ENCODE assay signal across 16 cellular contexts in the genomic region with DNA sequence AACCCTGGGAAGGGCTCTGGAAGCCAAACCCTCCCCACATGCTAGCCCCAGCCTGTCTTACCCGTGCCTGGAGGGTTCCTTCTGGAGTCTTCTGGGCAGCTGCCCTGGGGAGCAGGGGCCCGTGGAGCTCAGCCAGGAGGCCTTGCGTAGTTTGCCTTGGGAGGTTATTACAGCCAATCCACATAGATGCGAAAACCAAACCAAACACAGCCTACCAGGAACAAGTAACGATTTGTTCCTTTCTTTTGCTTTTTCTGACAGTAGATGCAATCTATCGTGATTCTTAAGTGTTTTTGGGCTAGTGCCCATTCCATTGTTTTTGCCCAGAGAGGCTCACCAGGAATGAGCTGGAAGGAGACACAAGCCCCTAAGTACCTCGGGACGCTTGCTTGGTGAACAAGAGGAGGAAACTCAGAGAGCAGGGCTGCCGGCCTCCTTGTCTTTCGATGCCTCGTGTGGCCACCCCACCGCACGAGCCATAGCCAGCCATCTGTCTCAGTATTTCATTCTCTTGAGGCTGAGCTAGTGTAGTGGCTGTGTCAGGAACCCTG.
DNase-seq lines count a peak whose midpoint lies in the region; ATAC-seq and TF ChIP-seq lines count a peak whose summit lies in the region.
"Had no signal": no experiment of that assay in that cellular context is flagged by ENCODE, and none has a peak within 500 bp of the region (broad histone marks: within the 10 kb centered on the region; RNA-seq: fewer than 3 reads in every experiment).

No MANE protein-coding gene starts in this region.

- H3K36me3 ChIP-seq in heart left ventricle, result peaks cover 0 to 2% (median 0%) of the 10 kb centered on the region in 9 donors
- no peaks in the 10 kb centered on the region for H3K36me3 ChIP-seq in right atrium auricular region
- no peaks in the 10 kb centered on the region for H3K36me3 ChIP-seq in body of pancreas (replicated peaks in 1 of 2; ENCODE audit: insufficient read depth in 1 of 2, low read depth in 2 of 2)
- H3K36me3 ChIP-seq in left ventricle myocardium inferior, result no peaks in the 10 kb centered on the region

- H3K4me3 ChIP-seq in heart left ventricle (no peak overlapping the region), right atrium auricular region (no peak overlapping the region), body of pancreas (no peak overlapping the region), left ventricle myocardium inferior (no peak overlapping the region)
- H3K4me3 ChIP-seq: hepatocyte had no signal

- DNase-seq in heart left ventricle, result no peak
- no peak for DNase-seq in right atrium auricular region (ENCODE audit: low spot score)
- DNase-seq in body of pancreas, result no peak
- no peak for DNase-seq in left ventricle myocardium inferior
- no peak for DNase-seq in activated CD4-positive, CD25-positive, alpha-beta regulatory T cell (lab: John Stamatoyannopoulos, UW)
- DNase-seq in NCI-H187 (lab: John Stamatoyannopoulos, UW), result no peak
- DNase-seq: activated CD8-positive, alpha-beta memory T cell treated with anti-CD3 and anti-CD28 coated beads for 24 hours; activated naive CD4-positive, alpha-beta T cell treated with anti-CD3 and anti-CD28 coated beads for 36 hours; effector CD8-positive, alpha-beta T cell; mesendoderm; stimulated activated CD4-positive, alpha-beta T cell treated with anti-CD3 and anti-CD28 coated beads, Interleukin-2, amount 100 ng/mL, for 24 hours had no signal

- WGBS in heart left ventricle, 4 donors, result 57 to 68% (median 64%) methylated on average over 11 to 13 of the region's 13 CpGs
- WGBS in body of pancreas, 2 donors, result 78 to 84% methylated on average over 13 of the region's 13 CpGs

- no peaks in the 10 kb centered on the region for H3K9me3 ChIP-seq in heart left ventricle
- no peaks in the 10 kb centered on the region for H3K9me3 ChIP-seq in right atrium auricular region
- no peaks in the 10 kb centered on the region for H3K9me3 ChIP-seq in body of pancreas
- H3K9me3 ChIP-seq in left ventricle myocardium inferior (replicated peaks), result no peaks in the 10 kb centered on the region

- H3K4me1 ChIP-seq in heart left ventricle (peaks cover 0 to 14% (median 0%) of the 10 kb centered on the region in 12 donors), right atrium auricular region (peaks cover 0 to 7% of the 10 kb centered on the region in 2 donors), body of pancreas (peaks cover 14% of the 10 kb centered on the region), left ventricle myocardium inferior (peaks cover 28% of the 10 kb centered on the region)

- TF ChIP-seq POLR2A in heart left ventricle (IDR thresholded peaks at IDR 0.05), result no peak
- TF ChIP-seq POLR2A in body of pancreas (IDR thresholded peaks at IDR 0.05), result no peak

- H3K27ac ChIP-seq in heart left ventricle (peak overlapping the region in 2 of 12 donors; percentile 20 to 38), right atrium auricular region (no peak overlapping the region), body of pancreas (peak overlapping the region in 3 of 4 donors; percentile 63 to 71 (median 64)), left ventricle myocardium inferior (replicated peaks) (peak overlapping the region; percentile 50)
- H3K27ac ChIP-seq: hepatocyte, KMS-11 had no signal

- intact Hi-C loops in heart left ventricle (cut with DNase I) (no loop called here), body of pancreas (cut with DNase I) (no loop called here), left ventricle myocardium inferior (cut with micrococcal nuclease) (no loop called here)

- ATAC-seq in heart left ventricle, result peak in 3 of 4 donors; percentile 14 to 71 (median 41)
- peak; percentile 48 for ATAC-seq in body of pancreas
- ATAC-seq in HG02973 (IDR thresholded peaks at IDR 0.05; ENCODE audit: unreplicated experiment), result no peak
- ATAC-seq in HG03520 (IDR thresholded peaks at IDR 0.05; ENCODE audit: unreplicated experiment), result no peak
- ATAC-seq: stimulated activated memory B cell treated with anti-CD40 and anti-IgM and Interleukin-4, amounts not matched to agents 10 μg/mL and 1 μg/mL and 100 μg/mL, for 72 hours had no signal

- H3K27me3 ChIP-seq in heart left ventricle, result no peaks in the 10 kb centered on the region
- H3K27me3 ChIP-seq in right atrium auricular region, result no peaks in the 10 kb centered on the region
- no peaks in the 10 kb centered on the region for H3K27me3 ChIP-seq in body of pancreas
- H3K27me3 ChIP-seq in left ventricle myocardium inferior (ENCODE audit: low read depth), result no peaks in the 10 kb centered on the region
- H3K27me3 ChIP-seq: hepatocyte had no signal

- no peak for TF ChIP-seq CTCF in heart left ventricle (IDR thresholded peaks at IDR 0.05)
- TF ChIP-seq CTCF in right atrium auricular region (IDR thresholded peaks at IDR 0.05), result no peak
- no peak for TF ChIP-seq CTCF in body of pancreas (IDR thresholded peaks at IDR 0.05)
- TF ChIP-seq CTCF in left ventricle myocardium inferior (IDR thresholded peaks at IDR 0.05; ENCODE audit: borderline replicate concordance), result no peak

Comparison
In these comparisons a context has a peak if more than half of its experiments do, and no peak if none do; other contexts are left out.
1. H3K27ac ChIP-seq: peak in body of pancreas (3 of 4) and left ventricle myocardium inferior (single experiment); none in right atrium auricular region (0 of 2).
2. ATAC-seq: peak in heart left ventricle (3 of 4) and body of pancreas (single experiment); none in HG02973 (single experiment) and HG03520 (single experiment).